ENCODE assay signal across 1 cellular context in the genomic region with DNA sequence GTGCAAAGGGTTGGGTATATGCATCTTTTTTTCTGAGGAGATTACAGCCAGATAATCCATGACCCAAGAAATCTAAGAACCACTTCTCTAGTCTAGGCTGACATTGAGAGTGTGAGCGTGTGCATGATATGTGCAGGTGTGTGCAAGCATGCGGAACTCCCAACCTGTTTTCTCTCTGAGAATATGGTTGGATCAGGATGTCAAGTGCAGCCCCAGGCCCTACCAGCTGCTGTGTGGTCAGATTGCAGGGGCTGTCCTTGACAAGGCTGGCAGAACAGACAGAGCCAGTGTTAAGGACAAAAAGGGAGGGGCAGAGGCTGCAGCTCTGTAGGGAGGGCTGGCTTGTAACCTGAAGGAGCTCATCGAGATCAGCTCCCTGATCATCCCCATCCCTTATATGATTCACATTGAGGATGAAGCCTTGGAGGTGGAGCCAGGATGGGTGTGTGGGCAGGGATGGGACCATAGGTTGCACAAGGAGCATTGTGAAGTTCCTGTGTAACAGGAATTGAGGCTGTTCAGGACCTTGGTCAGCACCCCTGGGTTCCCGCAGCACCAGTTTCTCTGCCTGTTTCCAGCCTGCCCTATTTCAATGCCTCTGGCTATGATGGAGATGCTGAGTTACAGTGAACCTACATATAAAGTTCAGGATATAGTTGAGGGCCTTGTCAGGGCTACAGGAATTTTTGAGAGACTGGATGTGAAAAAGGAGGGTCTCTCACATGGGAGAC.
A peak's percentile ranks its signal among the peaks of the same experiment; 100 is the strongest.
TF ChIP-seq lines count a peak whose summit lies in the region.

No MANE protein-coding gene starts in this region.

TF ChIP-seq in SK-N-SH, 30 proteins besides CTCF, POLR2A, EP300 and RAD21 (continued from another document):
- TF ChIP-seq, protein P1, sequence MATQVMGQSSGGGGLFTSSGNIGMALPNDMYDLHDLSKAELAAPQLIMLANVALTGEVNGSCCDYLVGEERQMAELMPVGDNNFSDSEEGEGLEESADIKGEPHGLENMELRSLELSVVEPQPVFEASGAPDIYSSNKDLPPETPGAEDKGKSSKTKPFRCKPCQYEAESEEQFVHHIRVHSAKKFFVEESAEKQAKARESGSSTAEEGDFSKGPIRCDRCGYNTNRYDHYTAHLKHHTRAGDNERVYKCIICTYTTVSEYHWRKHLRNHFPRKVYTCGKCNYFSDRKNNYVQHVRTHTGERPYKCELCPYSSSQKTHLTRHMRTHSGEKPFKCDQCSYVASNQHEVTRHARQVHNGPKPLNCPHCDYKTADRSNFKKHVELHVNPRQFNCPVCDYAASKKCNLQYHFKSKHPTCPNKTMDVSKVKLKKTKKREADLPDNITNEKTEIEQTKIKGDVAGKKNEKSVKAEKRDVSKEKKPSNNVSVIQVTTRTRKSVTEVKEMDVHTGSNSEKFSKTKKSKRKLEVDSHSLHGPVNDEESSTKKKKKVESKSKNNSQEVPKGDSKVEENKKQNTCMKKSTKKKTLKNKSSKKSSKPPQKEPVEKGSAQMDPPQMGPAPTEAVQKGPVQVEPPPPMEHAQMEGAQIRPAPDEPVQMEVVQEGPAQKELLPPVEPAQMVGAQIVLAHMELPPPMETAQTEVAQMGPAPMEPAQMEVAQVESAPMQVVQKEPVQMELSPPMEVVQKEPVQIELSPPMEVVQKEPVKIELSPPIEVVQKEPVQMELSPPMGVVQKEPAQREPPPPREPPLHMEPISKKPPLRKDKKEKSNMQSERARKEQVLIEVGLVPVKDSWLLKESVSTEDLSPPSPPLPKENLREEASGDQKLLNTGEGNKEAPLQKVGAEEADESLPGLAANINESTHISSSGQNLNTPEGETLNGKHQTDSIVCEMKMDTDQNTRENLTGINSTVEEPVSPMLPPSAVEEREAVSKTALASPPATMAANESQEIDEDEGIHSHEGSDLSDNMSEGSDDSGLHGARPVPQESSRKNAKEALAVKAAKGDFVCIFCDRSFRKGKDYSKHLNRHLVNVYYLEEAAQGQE (IDR thresholded peaks at IDR 0.05; ENCODE audit: low read depth, low read length) = peak; percentile 99
- TF ChIP-seq FOXM1 (IDR thresholded peaks at IDR 0.05; ENCODE audit: low read depth) (no peak), EZH2phosphoT487 (IDR thresholded peaks at IDR 0.05; ENCODE audit: borderline replicate concordance, low read depth) (no peak), GABPA (IDR thresholded peaks at IDR 0.05; ENCODE audit: low read depth) (no peak), JUND (IDR thresholded peaks at IDR 0.05) (no peak)
- TF ChIP-seq, protein P2, sequence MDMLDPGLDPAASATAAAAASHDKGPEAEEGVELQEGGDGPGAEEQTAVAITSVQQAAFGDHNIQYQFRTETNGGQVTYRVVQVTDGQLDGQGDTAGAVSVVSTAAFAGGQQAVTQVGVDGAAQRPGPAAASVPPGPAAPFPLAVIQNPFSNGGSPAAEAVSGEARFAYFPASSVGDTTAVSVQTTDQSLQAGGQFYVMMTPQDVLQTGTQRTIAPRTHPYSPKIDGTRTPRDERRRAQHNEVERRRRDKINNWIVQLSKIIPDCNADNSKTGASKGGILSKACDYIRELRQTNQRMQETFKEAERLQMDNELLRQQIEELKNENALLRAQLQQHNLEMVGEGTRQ (IDR thresholded peaks at IDR 0.05; ENCODE audit: borderline replicate concordance, low read depth, low read length) = no peak
